ENCODE assay signal across 12 cellular contexts in genomic region chr5:142960309-142960696, GRCh38.
A peak's percentile ranks its signal among the peaks of the same experiment; 100 is the strongest.
DNase-seq lines count a peak whose midpoint lies in the region; ATAC-seq and TF ChIP-seq lines count a peak whose summit lies in the region.
"Had no signal": no experiment of that assay in that cellular context is flagged by ENCODE, and none has a peak within 500 bp of the region (broad histone marks: within the 10 kb centered on the region; RNA-seq: fewer than 3 reads in every experiment).

No MANE protein-coding gene starts in this region.

- no peaks in the 10 kb centered on the region for H3K79me2 ChIP-seq in mammary epithelial cell (ENCODE audit: insufficient read depth, low read length)

- dilution Hi-C loops in mammary epithelial cell (cut with HindIII; ENCODE audit: low sequenced_read_pairs) = no loop called here

- H3K9me3 ChIP-seq in CD8-positive, alpha-beta memory T cell (ENCODE audit: low read length) = no peaks in the 10 kb centered on the region
- no peaks in the 10 kb centered on the region for H3K9me3 ChIP-seq in mammary epithelial cell (replicated peaks; ENCODE audit: insufficient read depth, low read length)

- TF ChIP-seq CTCF in mammary epithelial cell (conservative IDR thresholded peaks at IDR 0.05 in 1 of 2, IDR thresholded peaks at IDR 0.05 in 1 of 2; ENCODE audit: extremely low read depth in 1 of 2, insufficient read depth in 1 of 2, low read depth in 1 of 2, low read length in 2 of 2) (no peak), nephron progenitor cell (IDR thresholded peaks at IDR 0.05) (no peak), osteocyte (IDR thresholded peaks at IDR 0.05) (no peak)

- no peaks in the 10 kb centered on the region for H4K20me1 ChIP-seq in mammary epithelial cell (ENCODE audit: insufficient read depth, low read length)

- peaks cover 10 to 22% (median 15%) of the 10 kb centered on the region in 3 donors for H3K36me3 Mint-ChIP-seq in CD8-positive, alpha-beta memory T cell
- H3K36me3 Mint-ChIP-seq in nephron progenitor cell (ENCODE audit: low read depth) = no peaks in the 10 kb centered on the region
- H3K36me3 Mint-ChIP-seq in osteocyte (ENCODE audit: unreplicated experiment) = no peaks in the 10 kb centered on the region

- H3K27me3 ChIP-seq in CD8-positive, alpha-beta memory T cell (ENCODE audit: insufficient read depth, low read length, poor library complexity, severe bottlenecking) = no peaks in the 10 kb centered on the region
- H3K27me3 ChIP-seq in mammary epithelial cell (ENCODE audit: insufficient read depth, low read length) = no peaks in the 10 kb centered on the region

- H2AFZ ChIP-seq in mammary epithelial cell (ENCODE audit: low read depth, low read length) = peak overlapping the region; percentile 24

- H3K4me3 Mint-ChIP-seq in CD8-positive, alpha-beta memory T cell = no peak overlapping the region
- H3K4me3 Mint-ChIP-seq in nephron progenitor cell (no peak overlapping the region), osteocyte (ENCODE audit: unreplicated experiment) (no peak overlapping the region)
- H3K4me3 Mint-ChIP-seq: dendritic cell treated with granulocyte-macrophage colony-stimulating factor and Interleukin-4, amounts not matched to agents 40 ng/mL and 50 ng/mL, for 4 days; naive thymus-derived CD8-positive, alpha-beta T cell; stimulated activated naive CD8-positive, alpha-beta T cell treated with anti-CD3 and anti-CD28 coated beads, Interleukin-15, amount 100 ng/mL, for 72 hours had no signal

- H3K4me1 Mint-ChIP-seq in CD8-positive, alpha-beta memory T cell = peaks cover 64 to 73% (median 69%) of the 10 kb centered on the region in 3 donors
- H3K4me1 Mint-ChIP-seq in nephron progenitor cell (peaks cover 11% of the 10 kb centered on the region), osteocyte (ENCODE audit: unreplicated experiment) (peaks cover 17% of the 10 kb centered on the region)

- no peak overlapping the region for H3K27ac ChIP-seq in CD8-positive, alpha-beta memory T cell (ENCODE audit: low read depth, low read length)
- peak overlapping the region; percentile 70 for H3K27ac ChIP-seq in mammary epithelial cell (ENCODE audit: insufficient read depth, low read depth, low read length)

- no peak for DNase-seq in CD8-positive, alpha-beta memory T cell
- DNase-seq in LHCN-M2 (ENCODE audit: low read depth) (peak; percentile 80), mammary epithelial cell (peak; percentile 88), myocyte (ENCODE audit: low read depth) (peak; percentile 44), nephron progenitor cell (no peak), osteocyte (ENCODE audit: extremely low spot score, unreplicated experiment) (no peak)
- DNase-seq in activated CD4-positive, alpha-beta T cell treated with anti-CD3 and anti-CD28 coated beads for 4 hours = no peak
- DNase-seq: naive thymus-derived CD8-positive, alpha-beta T cell; NCI-H1930; stimulated activated naive CD8-positive, alpha-beta T cell treated with anti-CD3 and anti-CD28 coated beads, Interleukin-15, amount 100 ng/mL, for 72 hours had no signal

- no peak for ATAC-seq in GM19351 (IDR thresholded peaks at IDR 0.05; ENCODE audit: unreplicated experiment)
- ATAC-seq: naive thymus-derived CD8-positive, alpha-beta T cell had no signal

- H3K36me3 ChIP-seq in CD8-positive, alpha-beta memory T cell (ENCODE audit: insufficient read depth, low read length) = no peaks in the 10 kb centered on the region
- no peaks in the 10 kb centered on the region for H3K36me3 ChIP-seq in mammary epithelial cell (ENCODE audit: insufficient read depth, low read length)

- H3K4me2 ChIP-seq in mammary epithelial cell (ENCODE audit: insufficient read depth, low read depth, low read length) = peak overlapping the region; percentile 46

- no TSS peak for BruUV-seq in mammary epithelial cell (replicated peaks; lab: Mats Ljungman, UMichigan)

- in situ Hi-C loops in mammary epithelial cell (cut with MboI; ENCODE audit: low sequenced_read_pairs in 2 of 2) = no loop called here

- 25% methylated on average over 4 of the region's 4 CpGs for WGBS in mammary epithelial cell (ENCODE audit: low coverage, missing lambda C conversion rate)

- CTCF ChIA-PET in CD8-positive, alpha-beta memory T cell (lab: Charles Lee) = interaction anchor here (1.0 to 1.7 kb wide), 3 partner anchors 22 to 55 kb away, joined by 3 read pairs; no protein-coding TSS in a partner anchor
- CTCF ChIA-PET in mammary epithelial cell (lab: Charles Lee; ENCODE audit: low non-redundant PET) = interaction anchor here (0.7 kb wide), 1 partner anchor 1768 kb away, joined by 3 read pairs; no protein-coding TSS in a partner anchor

- H3K27me3 Mint-ChIP-seq in CD8-positive, alpha-beta memory T cell = no peaks in the 10 kb centered on the region
- H3K27me3 Mint-ChIP-seq in nephron progenitor cell (ENCODE audit: low read depth, poor library complexity) (no peaks in the 10 kb centered on the region), osteocyte (ENCODE audit: unreplicated experiment) (no peaks in the 10 kb centered on the region)
- H3K27me3 Mint-ChIP-seq: dendritic cell treated with granulocyte-macrophage colony-stimulating factor and Interleukin-4, amounts not matched to agents 40 ng/mL and 50 ng/mL, for 4 days; naive thymus-derived CD8-positive, alpha-beta T cell; stimulated activated naive CD8-positive, alpha-beta T cell treated with anti-CD3 and anti-CD28 coated beads, Interleukin-15, amount 100 ng/mL, for 72 hours had no signal

- H3K4me1 ChIP-seq in CD8-positive, alpha-beta memory T cell (ENCODE audit: insufficient read depth, low read length) = peaks cover 7% of the 10 kb centered on the region
- H3K4me1 ChIP-seq in mammary epithelial cell (ENCODE audit: insufficient read depth, low read length) = peaks cover 20% of the 10 kb centered on the region

- H3K9ac ChIP-seq in mammary epithelial cell (ENCODE audit: insufficient read depth, low read length) = no peak overlapping the region

- no peak overlapping the region for H3K4me3 ChIP-seq in CD8-positive, alpha-beta memory T cell (ENCODE audit: low read length)
- no peak overlapping the region for H3K4me3 ChIP-seq in mammary epithelial cell (replicated peaks in 1 of 3; ENCODE audit: insufficient read depth in 1 of 3, low read depth in 2 of 3, low read length in 3 of 3)

- peak overlapping the region in 7 of 8 donors; percentile 25 to 84 (median 38) for H3K27ac Mint-ChIP-seq in CD8-positive, alpha-beta memory T cell
- H3K27ac Mint-ChIP-seq in nephron progenitor cell (no peak overlapping the region), osteocyte (ENCODE audit: unreplicated experiment) (no peak overlapping the region)
- H3K27ac Mint-ChIP-seq: dendritic cell treated with granulocyte-macrophage colony-stimulating factor and Interleukin-4, amounts not matched to agents 40 ng/mL and 50 ng/mL, for 4 days; stimulated activated naive CD8-positive, alpha-beta T cell treated with anti-CD3 and anti-CD28 coated beads, Interleukin-15, amount 100 ng/mL, for 72 hours had no signal

- intact Hi-C loops in mammary epithelial cell (cut with micrococcal nuclease) = loop anchor here (2.0 to 5.0 kb wide), 2 partner anchors 22 to 327 kb away; no protein-coding TSS in a partner anchor

- peaks cover 0 to 2% (median 0%) of the 10 kb centered on the region in 5 donors for H3K9me3 Mint-ChIP-seq in CD8-positive, alpha-beta memory T cell
- H3K9me3 Mint-ChIP-seq in nephron progenitor cell (peaks cover 14% of the 10 kb centered on the region), osteocyte (ENCODE audit: unreplicated experiment) (no peaks in the 10 kb centered on the region)
- H3K9me3 Mint-ChIP-seq: dendritic cell treated with granulocyte-macrophage colony-stimulating factor and Interleukin-4, amounts not matched to agents 40 ng/mL and 50 ng/mL, for 4 days had no signal

- POLR2A ChIA-PET in CD8-positive, alpha-beta memory T cell (lab: Charles Lee) = no interaction called here

Comparison
In these comparisons a context has a peak if more than half of its experiments do, and no peak if none do; other contexts are left out.
1. DNase-seq: peak in LHCN-M2 (single experiment), mammary epithelial cell (single experiment) and myocyte (single experiment); none in CD8-positive, alpha-beta memory T cell (0 of 5), nephron progenitor cell (single experiment), activated CD4-positive, alpha-beta T cell treated with anti-CD3 and anti-CD28 coated beads for 4 hours (0 of 2) and osteocyte (single experiment).
2. H3K27ac Mint-ChIP-seq: peak in CD8-positive, alpha-beta memory T cell (7 of 8); none in nephron progenitor cell (single experiment) and osteocyte (single experiment).